In genomic region chr2:158486970-158487325, GRCh38 we compare ENCODE assay signal across 16 cellular contexts. TPM values are rescaled to one million over a fixed set of nuclear protein-coding genes. Genes with fewer than 3 reads are reported as not detected.
A peak's percentile ranks its signal among the peaks of the same experiment; 100 is the strongest.
DNase-seq lines count a peak whose midpoint lies in the region; ATAC-seq and TF ChIP-seq lines count a peak whose summit lies in the region.
"Had no signal": no experiment of that assay in that cellular context is flagged by ENCODE, and none has a peak within 500 bp of the region (broad histone marks: within the 10 kb centered on the region; RNA-seq: fewer than 3 reads in every experiment).

No MANE protein-coding gene starts in this region.

- H3K4me3 ChIP-seq in fibroblast of mammary gland (ENCODE audit: control insufficient read depth, low read depth, low read length): no peak overlapping the region
- H3K4me3 ChIP-seq: cardiac muscle cell, lung, spleen, transverse colon had no signal

- no peak for TF ChIP-seq CTCF in fibroblast of mammary gland (conservative IDR thresholded peaks at IDR 0.05; ENCODE audit: control insufficient read depth, insufficient read depth, low read depth, low read length)

- intact Hi-C loops in left ventricle myocardium superior (cut with micrococcal nuclease): no loop called here
- intact Hi-C loops in cardiac septum (cut with DNase I): no loop called here
- intact Hi-C loops in posterior vena cava (cut with DNase I): no loop called here

- ATAC-seq in left ventricle myocardium superior: peak; percentile 13

- no peak for DNase-seq in left ventricle myocardium superior
- DNase-seq in cardiac septum (ENCODE audit: low spot score): no peak
- DNase-seq in SW480 (ENCODE audit: low spot score): peak; percentile 20
- DNase-seq in fibroblast of mammary gland (ENCODE audit: low read depth): peak; percentile 40
- no peak for DNase-seq in Ammon's horn (ENCODE audit: low spot score)
- DNase-seq in GM03348 (ENCODE audit: low spot score): no peak
- no peak for DNase-seq in GM19238 (ENCODE audit: insufficient read length, low spot score)
- no peak for DNase-seq in posterior vena cava (ENCODE audit: low spot score)
- DNase-seq: activated CD4-positive, alpha-beta memory T cell treated with anti-CD3 and anti-CD28 coated beads for 36 hours; activated effector memory CD4-positive, alpha-beta T cell treated with Interleukin-2 at 50 U/mL for 16 hours; hippocampal formation; MM.1S; spleen; transverse colon had no signal

RNA-seq across cellular contexts. Expression of gene PKP4, which starts 30.2 kb away (rescaled TPM):
- total RNA-seq in left ventricle myocardium superior (70.4 TPM), cardiac septum (43.2 TPM), posterior vena cava (10 to 100 TPM; 44.7 to 56.5 TPM)

RNA-seq across cellular contexts. Expression of gene CCDC148, which starts 30.4 kb away (rescaled TPM):
- total RNA-seq in left ventricle myocardium superior (0.40 TPM), cardiac septum (0.30 TPM), posterior vena cava (under 1 TPM; 0.43 to 0.79 TPM)

Comparison
In these comparisons a context has a peak if more than half of its experiments do, and no peak if none do; other contexts are left out.
1. DNase-seq: peak in SW480 (single experiment) and fibroblast of mammary gland (single experiment); none in left ventricle myocardium superior (single experiment), cardiac septum (single experiment), Ammon's horn (single experiment), GM03348 (single experiment), GM19238 (single experiment) and posterior vena cava (single experiment).